21 cellular contexts compared by ENCODE assay signal in genomic region chr1:32644426-32644825, GRCh38. TPM values are rescaled to one million over a fixed set of nuclear protein-coding genes. Genes with fewer than 3 reads are reported as not detected.
A peak's percentile ranks its signal among the peaks of the same experiment; 100 is the strongest.
DNase-seq lines count a peak whose midpoint lies in the region; ATAC-seq, FAIRE-seq and TF ChIP-seq lines count a peak whose summit lies in the region.
"Had no signal": no experiment of that assay in that cellular context is flagged by ENCODE, and none has a peak within 500 bp of the region (broad histone marks: within the 10 kb centered on the region; RNA-seq: fewer than 3 reads in every experiment).

No MANE protein-coding gene starts in this region.

- no peaks in the 10 kb centered on the region for H3K23me2 ChIP-seq in H1 (ENCODE audit: low read depth, low read length)

- H3K14ac ChIP-seq in H1 (ENCODE audit: insufficient read length): no peak overlapping the region

- H3K27me3 ChIP-seq in H1 (replicated peaks in 1 of 4; ENCODE audit: control insufficient read depth in 3 of 4, extremely low read depth in 1 of 4, insufficient read depth in 3 of 4, low read length in 3 of 4): no peaks in the 10 kb centered on the region; a peak in 1 of 7 replicates
- H3K27me3 ChIP-seq: BE2C had no signal

- peaks cover 8% of the 10 kb centered on the region for H3K4me1 Mint-ChIP-seq in nephron progenitor cell
- peaks cover 11% of the 10 kb centered on the region for H3K4me1 Mint-ChIP-seq in type B pancreatic cell (ENCODE audit: unreplicated experiment)
- peaks cover 9 to 39% (median 24%) of the 10 kb centered on the region in 4 donors for H3K4me1 Mint-ChIP-seq in naive thymus-derived CD8-positive, alpha-beta T cell

- H3K4ac ChIP-seq in H1 (replicated peaks; ENCODE audit: insufficient read length, low read depth, low read length): no peak overlapping the region

- no peak overlapping the region for H3K27ac ChIP-seq in H1 (ENCODE audit: low read depth, low read length)
- H3K27ac ChIP-seq: HL-60 had no signal

- H3K9ac ChIP-seq in H1 (replicated peaks in 1 of 4; ENCODE audit: extremely low read depth in 1 of 4, low read depth in 3 of 4, low read length in 3 of 4): no peak overlapping the region

- H4K20me1 ChIP-seq in H1 (replicated peaks in 1 of 2; ENCODE audit: control insufficient read depth in 1 of 2, insufficient read depth in 2 of 2, low read length in 2 of 2): no peaks in the 10 kb centered on the region

- H3K4me3 ChIP-seq in H1 (ENCODE audit: extremely low read depth in 1 of 4, insufficient read depth in 2 of 4, low read depth in 3 of 4, low read length in 4 of 4): no peak overlapping the region

- peak overlapping the region; percentile 30 for H3K56ac ChIP-seq in H1 (replicated peaks; ENCODE audit: insufficient read length, low read depth, low read length)

- DNase-seq in H1 (ENCODE audit: low read depth in 1 of 2, low spot score in 2 of 2): no peak
- DNase-seq in left lobe of liver (ENCODE audit: low spot score): no peak
- DNase-seq in nephron progenitor cell: no peak
- no peak for DNase-seq in type B pancreatic cell (ENCODE audit: extremely low spot score, unreplicated experiment)
- DNase-seq in DMS 273 (lab: John Stamatoyannopoulos, UW; ENCODE audit: unreplicated experiment): no peak
- DNase-seq in NK-92 treated with Interleukin-12 subunit alpha and Interleukin-12 subunit beta, amount 100 ng/mL, for 24 hours (lab: John Stamatoyannopoulos, UW): no peak
- no peak for DNase-seq in naive thymus-derived CD8-positive, alpha-beta T cell
- DNase-seq: ACHN; BE2C; C1 segment of cervical spinal cord; CD4-positive, CD25-positive, alpha-beta regulatory T cell; CD8-positive, alpha-beta memory T cell; COR-L47; HCEC 1CT; IMR-90 had no signal

- 0 out of 4 replicates have a peak, but pooled peaks cover 0 to 2% of the 10 kb centered on the region in 2 experiments for H3K9me3 ChIP-seq in H1 (ENCODE audit: insufficient read depth in 2 of 2, low read depth in 1 of 2, low read length in 1 of 2)
- H3K9me3 ChIP-seq: BE2C had no signal

- ATAC-seq in left lobe of liver: peak; percentile 63
- ATAC-seq in naive thymus-derived CD8-positive, alpha-beta T cell: no peak

- H2BK5ac ChIP-seq in H1 (ENCODE audit: low read depth, low read length): no peak overlapping the region

- no peaks in the 10 kb centered on the region for H3K4me1 ChIP-seq in H1 (replicated peaks in 1 of 4; ENCODE audit: control insufficient read depth in 3 of 4, insufficient read depth in 4 of 4, low read length in 3 of 4)
- H3K4me1 ChIP-seq: BE2C had no signal

- CTCF ChIA-PET in H1 (lab: Charles Lee; ENCODE audit: partially characterized antibody): interaction anchor here (1.1 to 1.6 kb wide), 5 partner anchors 61 to 243 kb away, joined by 3 to 6 read pairs (median 3); no protein-coding TSS in a partner anchor

- no peak for FAIRE-seq in H1 (lab: Jason Lieb, UNC)
- FAIRE-seq: A204.1, G401.6, GM12891, GM19239, H54 had no signal

- peaks cover 6% of the 10 kb centered on the region; the same call in 1 of the 2 replicates for H3K79me1 ChIP-seq in H1 (ENCODE audit: low read depth, low read length)

- H2AK5ac ChIP-seq in H1 (ENCODE audit: low read depth, low read length): no peak overlapping the region

- peaks cover 3 to 66% of the 10 kb centered on the region in 2 experiments; a peak in 3 of 4 replicates for H3K79me2 ChIP-seq in H1 (ENCODE audit: control insufficient read depth in 1 of 2, insufficient read depth in 2 of 2, low read length in 2 of 2)

- peak overlapping the region; percentile 95 for H3K27ac Mint-ChIP-seq in nephron progenitor cell
- H3K27ac Mint-ChIP-seq in type B pancreatic cell: peak overlapping the region; percentile 80
- no peak overlapping the region for H3K27ac Mint-ChIP-seq in naive thymus-derived CD8-positive, alpha-beta T cell
- H3K27ac Mint-ChIP-seq: CD4-positive, CD25-positive, alpha-beta regulatory T cell; CD8-positive, alpha-beta memory T cell had no signal

- no peak overlapping the region for H2BK120ac ChIP-seq in H1 (replicated peaks; ENCODE audit: low read depth, low read length)

- H2BK15ac ChIP-seq in H1 (ENCODE audit: low read length): no peak overlapping the region

- TF ChIP-seq CTCF in H1 (IDR thresholded peaks at IDR 0.05; ENCODE audit: control extremely low read depth in 1 of 3, insufficient read depth in 1 of 3, low read depth in 1 of 3, low read length in 3 of 3) (no peak), nephron progenitor cell (IDR thresholded peaks at IDR 0.05) (no peak), type B pancreatic cell (conservative IDR thresholded peaks at IDR 0.05) (no peak)

- no peak overlapping the region for H3K18ac ChIP-seq in H1 (ENCODE audit: extremely low read depth, low read length)

- H3K4me3 Mint-ChIP-seq in nephron progenitor cell: no peak overlapping the region
- no peak overlapping the region for H3K4me3 Mint-ChIP-seq in type B pancreatic cell
- H3K4me3 Mint-ChIP-seq in naive thymus-derived CD8-positive, alpha-beta T cell: no peak overlapping the region
- H3K4me3 Mint-ChIP-seq: CD4-positive, CD25-positive, alpha-beta regulatory T cell had no signal

- no peaks in the 10 kb centered on the region for H3K27me3 Mint-ChIP-seq in nephron progenitor cell (ENCODE audit: low read depth, poor library complexity)
- no peaks in the 10 kb centered on the region for H3K27me3 Mint-ChIP-seq in type B pancreatic cell
- no peaks in the 10 kb centered on the region for H3K27me3 Mint-ChIP-seq in naive thymus-derived CD8-positive, alpha-beta T cell
- H3K27me3 Mint-ChIP-seq: CD4-positive, CD25-positive, alpha-beta regulatory T cell; CD8-positive, alpha-beta memory T cell had no signal

- H4K91ac ChIP-seq in H1 (replicated peaks; ENCODE audit: insufficient read length, low read length): no peak overlapping the region

- no peak overlapping the region for H3K4me2 ChIP-seq in H1 (ENCODE audit: insufficient read depth in 1 of 2, low read depth in 2 of 2, low read length in 2 of 2)

- H3K36me3 ChIP-seq in H1 (ENCODE audit: control insufficient read depth in 2 of 4, insufficient read depth in 4 of 4, low read length in 3 of 4): peaks cover 0 to 13% (median 0%) of the 10 kb centered on the region in 4 experiments; a peak in 2 of 8 replicates
- H3K36me3 ChIP-seq: BE2C had no signal

- H2BK20ac ChIP-seq in H1 (ENCODE audit: low read length): no peak overlapping the region

- no peak overlapping the region for H4K5ac ChIP-seq in H1 (ENCODE audit: insufficient read length, low read depth, low read length)

- H2BK12ac ChIP-seq in H1 (ENCODE audit: low read depth, low read length): no peak overlapping the region

- no peak for TF ChIP-seq EP300 in H1 (IDR thresholded peaks at IDR 0.05; ENCODE audit: borderline replicate concordance in 1 of 2, low read depth in 2 of 2, low read length in 2 of 2)

- H3K36me3 Mint-ChIP-seq in nephron progenitor cell (ENCODE audit: low read depth) (peaks cover 29% of the 10 kb centered on the region), type B pancreatic cell (peaks cover 6% of the 10 kb centered on the region)
- peaks cover 0 to 33% (median 4%) of the 10 kb centered on the region in 3 donors for H3K36me3 Mint-ChIP-seq in naive thymus-derived CD8-positive, alpha-beta T cell
- H3K36me3 Mint-ChIP-seq: CD4-positive, CD25-positive, alpha-beta regulatory T cell had no signal

- no peak overlapping the region for H2AFZ ChIP-seq in H1 (ENCODE audit: low read length)

- no peak for TF ChIP-seq POLR2A in H1 (IDR thresholded peaks at IDR 0.05; ENCODE audit: control extremely low read depth in 1 of 2, low read depth in 2 of 2, low read length in 2 of 2)

- H3K23ac ChIP-seq in H1 (ENCODE audit: insufficient read length): no peak overlapping the region

- no peak overlapping the region for H4K8ac ChIP-seq in H1 (ENCODE audit: extremely low read depth, insufficient read depth, low read length)

- H3K9me3 Mint-ChIP-seq in nephron progenitor cell (no peaks in the 10 kb centered on the region), type B pancreatic cell (no peaks in the 10 kb centered on the region)
- H3K9me3 Mint-ChIP-seq in naive thymus-derived CD8-positive, alpha-beta T cell: no peaks in the 10 kb centered on the region
- H3K9me3 Mint-ChIP-seq: CD4-positive, CD25-positive, alpha-beta regulatory T cell; CD8-positive, alpha-beta memory T cell had no signal

- POLR2A ChIA-PET in H1 (lab: Charles Lee; ENCODE audit: partially characterized antibody): interaction anchor here (1.0 to 10.1 kb wide), 4 partner anchors 10 to 131 kb away, joined by 4 to 115 read pairs (median 5); partner anchors contain the start of genes RBBP4 and ZBTB8OS
- POLR2A ChIA-PET in naive thymus-derived CD8-positive, alpha-beta T cell (lab: Charles Lee): interaction anchor here (0.6 kb wide), 1 partner anchor 109 kb away, joined by 4 read pairs; no protein-coding TSS in a partner anchor

- 100% methylated on average over 1 of the region's 4 CpGs; no CpG with 5 or more reads in 1 of the 2 experiments for WGBS in H1 (ENCODE audit: extremely low coverage in 1 of 2, insufficient coverage in 1 of 2, insufficient read length in 1 of 2, insufficient replicate concordance in 2 of 2, low coverage in 1 of 2, low lambda C conversion rate in 2 of 2, missing lambda C conversion rate in 1 of 2), 2 experiments

- TF ChIP-seq RAD21 in H1 (IDR thresholded peaks at IDR 0.05 in 1 of 2, conservative IDR thresholded peaks at IDR 0.05 in 1 of 2; ENCODE audit: low read depth in 2 of 2, low read length in 2 of 2): no peak

RNA-seq across cellular contexts. Expression of gene ZBTB8OS, which starts 5.9 kb away (rescaled TPM):
- total RNA-seq in H1 (2021; fragmentation: NEBNext Ultra II Directional; extraction: Animal tissue kit (Norgen Biotek cat#: 25700)): 54.1 and 68.0 TPM in 2 replicates
- polyA plus RNA-seq in H1 (2011; rRNA removed): 33.5 and 74.2 TPM in 2 replicates
- 86.7 TPM for polyA plus RNA-seq in H1 (2011; cell fraction: cytosol; rRNA removed)
- 14.5 TPM for polyA plus RNA-seq in H1 (2011; cell fraction: nucleus; rRNA removed)
- polyA plus RNA-seq in H1 (2012, experiment 1 of 2): 74.2 to 105 TPM (median 79.3 TPM) in 4 replicates
- 71.6 TPM for polyA plus RNA-seq in H1 (2012, experiment 2 of 2)
- 80.0 TPM for polyA plus RNA-seq in H1 (2013, experiment 1 of 2)
- 82.3 TPM for polyA plus RNA-seq in H1 (2013, experiment 2 of 2)
- 18.8 and 20.6 TPM in 2 replicates for polyA minus RNA-seq in H1 (2011; rRNA and poly(A)+ RNA removed)
- 13.5 TPM for polyA minus RNA-seq in H1 (2011; cell fraction: cytosol; rRNA and poly(A)+ RNA removed)
- 20.0 TPM for polyA minus RNA-seq in H1 (2011; cell fraction: nucleus; rRNA and poly(A)+ RNA removed)
- total RNA-seq in left lobe of liver (22.7 TPM), type B pancreatic cell (ENCODE audit: low replicate concordance) (41.7 and 49.8 TPM in 2 replicates)
- total RNA-seq in naive thymus-derived CD8-positive, alpha-beta T cell: 10 to 100 TPM; 54.3 to 57.2 TPM
- polyA plus RNA-seq in naive thymus-derived CD8-positive, alpha-beta T cell: 10 to 100 TPM; 53.2 to 65.8 (median 65.6) TPM

RNA-seq across cellular contexts. Expression of gene RBBP4, which starts 6.6 kb away (rescaled TPM):
- 397 and 402 TPM in 2 replicates for total RNA-seq in H1 (2021; fragmentation: NEBNext Ultra II Directional; extraction: Animal tissue kit (Norgen Biotek cat#: 25700))
- 93.1 and 147 TPM in 2 replicates for polyA plus RNA-seq in H1 (2011; rRNA removed)
- 147 TPM for polyA plus RNA-seq in H1 (2011; cell fraction: cytosol; rRNA removed)
- polyA plus RNA-seq in H1 (2011; cell fraction: nucleus; rRNA removed): 97.4 TPM
- 262 to 316 TPM (median 294 TPM) in 4 replicates for polyA plus RNA-seq in H1 (2012, experiment 1 of 2)
- polyA plus RNA-seq in H1 (2012, experiment 2 of 2): 36.2 TPM
- polyA plus RNA-seq in H1 (2013, experiment 1 of 2): 165 TPM
- polyA plus RNA-seq in H1 (2013, experiment 2 of 2): 156 TPM
- 297 and 391 TPM in 2 replicates for polyA minus RNA-seq in H1 (2011; rRNA and poly(A)+ RNA removed)
- polyA minus RNA-seq in H1 (2011; cell fraction: cytosol; rRNA and poly(A)+ RNA removed): 150 TPM
- polyA minus RNA-seq in H1 (2011; cell fraction: nucleus; rRNA and poly(A)+ RNA removed): 219 TPM
- total RNA-seq in left lobe of liver (52.3 TPM), type B pancreatic cell (ENCODE audit: low replicate concordance) (274 and 386 TPM in 2 replicates)
- 100 to 1,000 TPM; 191 to 193 TPM for total RNA-seq in naive thymus-derived CD8-positive, alpha-beta T cell
- polyA plus RNA-seq in naive thymus-derived CD8-positive, alpha-beta T cell: 100 to 1,000 TPM; 226 to 251 (median 231) TPM

RNA-seq across cellular contexts. Expression of gene SYNC, which starts 58.1 kb away (rescaled TPM):
- total RNA-seq in H1 (2021; fragmentation: NEBNext Ultra II Directional; extraction: Animal tissue kit (Norgen Biotek cat#: 25700)): 0.17 TPM in 1 of 2 replicates, not detected in the other
- polyA plus RNA-seq in H1 (2011; rRNA removed): 0.06 TPM in 1 of 2 replicates, not detected in the other
- polyA plus RNA-seq in H1 (2011; cell fraction: cytosol; rRNA removed): 0.45 TPM
- not detected for polyA plus RNA-seq in H1 (2011; cell fraction: nucleus; rRNA removed)
- polyA plus RNA-seq in H1 (2012, experiment 1 of 2): not detected in 4 replicates
- polyA plus RNA-seq in H1 (2012, experiment 2 of 2): not detected
- 0.08 TPM for polyA plus RNA-seq in H1 (2013, experiment 1 of 2)
- 0.06 TPM for polyA plus RNA-seq in H1 (2013, experiment 2 of 2)
- 0.12 TPM in 1 of 2 replicates, not detected in the other for polyA minus RNA-seq in H1 (2011; rRNA and poly(A)+ RNA removed)
- not detected for polyA minus RNA-seq in H1 (2011; cell fraction: cytosol; rRNA and poly(A)+ RNA removed)
- 0.20 TPM for polyA minus RNA-seq in H1 (2011; cell fraction: nucleus; rRNA and poly(A)+ RNA removed)
- total RNA-seq in left lobe of liver (0.45 TPM), type B pancreatic cell (ENCODE audit: low replicate concordance) (1.2 and 1.3 TPM in 2 replicates)
- not detected for total RNA-seq in naive thymus-derived CD8-positive, alpha-beta T cell
- polyA plus RNA-seq in naive thymus-derived CD8-positive, alpha-beta T cell: not detected
- total RNA-seq: CD4-positive, CD25-positive, alpha-beta regulatory T cell; CD8-positive, alpha-beta memory T cell had no signal
- polyA plus RNA-seq: CD4-positive, CD25-positive, alpha-beta regulatory T cell; CD8-positive, alpha-beta memory T cell had no signal

Comparison
In these comparisons a context has a peak if more than half of its experiments do, and no peak if none do; other contexts are left out.
1. H3K27ac Mint-ChIP-seq: peak in nephron progenitor cell (single experiment) and type B pancreatic cell (single experiment); none in naive thymus-derived CD8-positive, alpha-beta T cell (0 of 10).